ENCODE assay signal across 10 cellular contexts in the genomic region with DNA sequence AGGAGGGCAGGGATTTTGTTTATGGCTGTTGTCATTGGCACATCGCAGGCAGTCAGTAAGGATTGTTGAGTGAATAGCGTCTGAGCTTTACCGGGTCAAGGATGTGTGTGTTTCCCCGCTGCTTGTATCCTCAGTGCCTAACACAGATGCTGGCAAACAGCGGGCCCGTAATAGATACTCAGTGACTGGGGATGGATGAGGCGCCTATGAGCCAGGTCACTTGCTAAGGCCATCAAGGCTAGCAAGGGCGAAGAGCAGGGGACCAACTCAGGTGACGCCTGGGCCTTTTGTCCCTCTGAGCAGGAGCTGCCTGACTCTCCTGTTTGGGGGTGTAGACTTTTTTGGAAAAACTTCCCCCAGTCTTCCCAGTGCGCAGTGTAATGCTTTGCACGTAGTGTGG. TPM values are rescaled to one million over a fixed set of nuclear protein-coding genes. Genes with fewer than 3 reads are reported as not detected.
DNase-seq lines count a peak whose midpoint lies in the region; ATAC-seq and TF ChIP-seq lines count a peak whose summit lies in the region.
"Had no signal": no experiment of that assay in that cellular context is flagged by ENCODE, and none has a peak within 500 bp of the region (broad histone marks: within the 10 kb centered on the region; RNA-seq: fewer than 3 reads in every experiment).

No MANE protein-coding gene starts in this region.

- no peak overlapping the region for H3K9ac ChIP-seq in fibroblast of lung (ENCODE audit: insufficient read depth, low read length)

- H3K36me3 ChIP-seq in fibroblast of lung (ENCODE audit: control insufficient read depth, insufficient read depth, low read length) = no peaks in the 10 kb centered on the region

- peak; percentile 45 for DNase-seq in NCI-H748 (lab: John Stamatoyannopoulos, UW; ENCODE audit: unreplicated experiment)
- no peak for DNase-seq in NCI-H748 treated with DMSO at 0.1 percent for 48 hours (lab: John Stamatoyannopoulos, UW)
- no peak for DNase-seq in fibroblast of lung (ENCODE audit: low read depth in 2 of 2)
- DNase-seq in skeletal muscle cell (ENCODE audit: low read depth) = no peak
- no peak for DNase-seq in AG08395 (ENCODE audit: low spot score)
- DNase-seq: activated CD4-positive, alpha-beta T cell treated with anti-CD3 and anti-CD28 coated beads, Interleukin-2, amount 10 ng/mL, durations not matched to agents 7 days and 5 days; effector CD8-positive, alpha-beta T cell had no signal

- H3K79me2 ChIP-seq in fibroblast of lung (ENCODE audit: control insufficient read depth, insufficient read depth, low read length) = no peaks in the 10 kb centered on the region

- H3K4me2 ChIP-seq in fibroblast of lung (ENCODE audit: extremely low read depth, insufficient read depth, low read length) = peak overlapping the region; percentile 69

- H3K9me3 ChIP-seq in fibroblast of lung (ENCODE audit: control insufficient read depth, insufficient read depth, low read depth, low read length) = no peaks in the 10 kb centered on the region

- no peak overlapping the region for H3K27ac ChIP-seq in fibroblast of lung (ENCODE audit: insufficient read depth, low read length)

- no peaks in the 10 kb centered on the region for H4K20me1 ChIP-seq in fibroblast of lung (ENCODE audit: control insufficient read depth, extremely low read depth, insufficient read depth, low read length)

- TF ChIP-seq CTCF in WI38 (IDR thresholded peaks at IDR 0.05; ENCODE audit: low read depth, low read length) = no peak
- TF ChIP-seq CTCF in fibroblast of lung (conservative IDR thresholded peaks at IDR 0.05 in 1 of 2, IDR thresholded peaks at IDR 0.05 in 1 of 2; ENCODE audit: low read depth in 1 of 2, low read length in 2 of 2) = no peak

- no peak overlapping the region for H2AFZ ChIP-seq in fibroblast of lung (ENCODE audit: low read length)

- H3K4me3 ChIP-seq in WI38 (ENCODE audit: low read depth, low read length) (peak overlapping the region; percentile 69), fibroblast of lung (replicated peaks in 1 of 4; ENCODE audit: control extremely low read depth in 1 of 4, insufficient read depth in 1 of 4, low read depth in 3 of 4, low read length in 4 of 4) (peak overlapping the region in 2 of 4 experiments; percentile 58 to 65), skeletal muscle cell (ENCODE audit: low read depth, low read length) (peak overlapping the region; percentile 69)

- H3K4me1 ChIP-seq in fibroblast of lung (ENCODE audit: control insufficient read depth, extremely low read depth, insufficient read depth, low read length) = peaks cover 2% of the 10 kb centered on the region

- H3K27me3 ChIP-seq in fibroblast of lung (ENCODE audit: control insufficient read depth, insufficient read depth, low read length) = peaks cover 6% of the 10 kb centered on the region

- no peak for ATAC-seq in GM18858 (IDR thresholded peaks at IDR 0.05; ENCODE audit: unreplicated experiment)
- ATAC-seq in HG03460 (IDR thresholded peaks at IDR 0.05; ENCODE audit: unreplicated experiment) = no peak

RNA-seq across cellular contexts. Expression of a gene that starts 0.7 kb away (rescaled TPM):
- 0.17 and 0.26 TPM in 2 replicates for total RNA-seq in fibroblast of lung
- polyA plus RNA-seq in fibroblast of lung = 1.1 and 1.3 TPM in 2 replicates
- 1.2 and 1.5 TPM in 2 replicates for polyA plus RNA-seq in fibroblast of lung (2012)
- polyA minus RNA-seq in fibroblast of lung (ENCODE audit: low replicate concordance) = 7.1 and 7.3 TPM in 2 replicates
- total RNA-seq: activated CD4-positive, alpha-beta T cell treated with anti-CD3 and anti-CD28 coated beads, Interleukin-2, amount 10 ng/mL, durations not matched to agents 7 days and 5 days had no signal
